9 cellular contexts compared by ENCODE assay signal in the genomic region with DNA sequence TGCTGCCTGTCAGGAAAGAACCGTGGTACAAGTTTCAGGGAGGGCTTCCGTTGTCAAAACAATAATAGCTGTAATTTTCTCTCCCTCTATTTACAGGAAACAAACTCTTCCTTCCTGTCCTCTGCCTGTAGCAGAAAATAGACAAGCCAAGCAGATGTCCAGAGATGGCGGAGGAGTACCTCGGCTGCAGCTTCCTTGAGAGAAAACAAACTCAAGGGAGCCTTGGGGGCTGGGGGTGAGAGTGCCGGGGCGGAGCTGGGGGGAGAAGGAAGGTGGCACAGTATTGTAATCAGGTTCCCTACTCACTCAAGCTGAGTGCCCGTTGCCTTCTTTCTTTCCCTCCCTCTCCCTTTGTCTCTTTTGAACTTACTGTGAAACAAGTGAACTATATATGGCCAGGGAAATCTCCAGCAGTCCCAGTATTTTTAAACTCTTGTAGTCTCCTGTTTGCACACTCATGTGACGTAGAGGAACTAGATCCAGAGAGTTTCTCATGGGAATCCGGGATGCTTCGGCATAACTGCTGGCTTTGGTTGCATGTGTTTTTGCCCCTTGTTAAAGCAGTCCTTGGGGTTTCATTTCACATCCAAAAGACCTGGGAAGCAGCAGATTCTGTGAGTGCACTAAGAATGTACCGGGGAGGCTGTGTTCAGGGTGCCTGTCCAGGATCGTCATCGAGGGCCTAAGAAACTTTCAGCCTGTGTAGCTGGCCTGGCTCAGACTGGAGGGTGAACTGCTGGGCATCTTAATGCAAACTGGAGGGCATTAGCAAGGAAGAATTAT.
DNase-seq lines count a peak whose midpoint lies in the region; ATAC-seq and TF ChIP-seq lines count a peak whose summit lies in the region.
"Had no signal": no experiment of that assay in that cellular context is flagged by ENCODE, and none has a peak within 500 bp of the region (broad histone marks: within the 10 kb centered on the region; RNA-seq: fewer than 3 reads in every experiment).

No MANE protein-coding gene starts in this region.

- ATAC-seq in GM21447 (IDR thresholded peaks at IDR 0.05; ENCODE audit: unreplicated experiment), result peak; percentile 55
- peak; percentile 43 for ATAC-seq in HG03571 (IDR thresholded peaks at IDR 0.05; ENCODE audit: unreplicated experiment)

- POLR2A ChIA-PET in GM10248 (lab: Yijun Ruan, JAX), result interaction anchor here (0.5 kb wide), 1 partner anchor 9 kb away, joined by 3 read pairs; no protein-coding TSS in a partner anchor

- CTCF ChIA-PET in GM10248 (lab: Yijun Ruan, JAX), result interaction anchor here (1.4 to 2.6 kb wide), 6 partner anchors 10 to 434 kb away, joined by 3 to 7 read pairs (median 4); no protein-coding TSS in a partner anchor

- DNase-seq in GM10248 (ENCODE audit: extremely low spot score), result peak; percentile 23
- peak; percentile 14 for DNase-seq in germinal center (ENCODE audit: low spot score)
- DNase-seq in DMS114 treated with DMSO at 0.1 percent for 48 hours (lab: John Stamatoyannopoulos, UW; ENCODE audit: unreplicated experiment), result no peak
- DNase-seq in SW480 (ENCODE audit: low spot score), result no peak
- DNase-seq in RKO (ENCODE audit: low spot score), result no peak
- DNase-seq in stimulated activated CD4-positive, alpha-beta T cell treated with anti-CD3 and anti-CD28 coated beads, Interleukin-2, amount 100 ng/mL, for 24 hours, result no peak
- DNase-seq: left cardiac atrium had no signal

- no peak for TF ChIP-seq CTCF in GM10248 (IDR thresholded peaks at IDR 0.05; ENCODE audit: control extremely low read depth, extremely low read depth, low read depth, missing control alignments)

Comparison
In these comparisons a context has a peak if more than half of its experiments do, and no peak if none do; other contexts are left out.
1. DNase-seq: peak in GM10248 (single experiment) and germinal center (single experiment); none in DMS114 treated with DMSO at 0.1 percent for 48 hours (single experiment), SW480 (single experiment), RKO (single experiment) and stimulated activated CD4-positive, alpha-beta T cell treated with anti-CD3 and anti-CD28 coated beads, Interleukin-2, amount 100 ng/mL, for 24 hours (0 of 2).